In the genomic region with DNA sequence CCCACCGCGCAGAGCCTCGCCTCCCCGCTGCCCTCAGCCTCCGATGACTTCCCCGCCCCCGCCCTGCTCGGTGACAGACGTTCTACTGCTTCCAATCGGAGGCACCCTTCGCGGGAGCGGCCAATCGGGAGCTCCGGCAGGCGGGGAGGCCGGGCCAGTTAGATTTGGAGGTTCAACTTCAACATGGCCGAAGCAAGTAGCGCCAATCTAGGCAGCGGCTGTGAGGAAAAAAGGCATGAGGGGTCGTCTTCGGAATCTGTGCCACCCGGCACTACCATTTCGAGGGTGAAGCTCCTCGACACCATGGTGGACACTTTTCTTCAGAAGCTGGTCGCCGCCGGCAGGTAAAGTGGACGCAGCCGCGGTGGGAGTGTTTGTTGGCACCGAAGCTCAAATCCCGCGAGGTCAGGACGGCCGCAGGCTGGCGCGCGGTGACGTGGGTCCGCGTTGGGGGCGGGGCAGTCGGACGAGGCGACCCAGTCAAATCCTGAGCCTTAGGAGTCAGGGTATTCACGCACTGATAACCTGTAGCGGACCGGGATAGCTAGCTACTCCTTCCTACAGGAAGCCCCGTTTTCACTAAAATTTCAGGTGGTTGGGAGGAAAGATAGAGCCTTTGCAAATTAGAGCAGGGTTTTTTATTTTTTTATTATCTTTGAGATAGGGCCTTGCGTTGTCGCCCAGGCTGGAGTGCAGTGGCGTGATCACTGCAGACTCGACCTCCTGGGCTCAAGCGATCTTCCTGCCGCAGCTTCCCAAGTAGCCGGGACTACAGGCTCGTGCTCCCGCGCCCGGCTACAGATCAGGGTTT, we compare ENCODE assay signal across 1 cellular context.
TF ChIP-seq lines count a peak whose summit lies in the region.

A gene with protein sequence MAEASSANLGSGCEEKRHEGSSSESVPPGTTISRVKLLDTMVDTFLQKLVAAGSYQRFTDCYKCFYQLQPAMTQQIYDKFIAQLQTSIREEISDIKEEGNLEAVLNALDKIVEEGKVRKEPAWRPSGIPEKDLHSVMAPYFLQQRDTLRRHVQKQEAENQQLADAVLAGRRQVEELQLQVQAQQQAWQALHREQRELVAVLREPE (plus strand): TSS at position 175 of the 811 bp plus-strand sequence. CDS start 9 bp downstream, at position 184.

TF ChIP-seq in HepG2, 621 proteins besides CTCF, POLR2A, EP300 and RAD21 (continued from another document):
- TF ChIP-seq, protein P1, sequence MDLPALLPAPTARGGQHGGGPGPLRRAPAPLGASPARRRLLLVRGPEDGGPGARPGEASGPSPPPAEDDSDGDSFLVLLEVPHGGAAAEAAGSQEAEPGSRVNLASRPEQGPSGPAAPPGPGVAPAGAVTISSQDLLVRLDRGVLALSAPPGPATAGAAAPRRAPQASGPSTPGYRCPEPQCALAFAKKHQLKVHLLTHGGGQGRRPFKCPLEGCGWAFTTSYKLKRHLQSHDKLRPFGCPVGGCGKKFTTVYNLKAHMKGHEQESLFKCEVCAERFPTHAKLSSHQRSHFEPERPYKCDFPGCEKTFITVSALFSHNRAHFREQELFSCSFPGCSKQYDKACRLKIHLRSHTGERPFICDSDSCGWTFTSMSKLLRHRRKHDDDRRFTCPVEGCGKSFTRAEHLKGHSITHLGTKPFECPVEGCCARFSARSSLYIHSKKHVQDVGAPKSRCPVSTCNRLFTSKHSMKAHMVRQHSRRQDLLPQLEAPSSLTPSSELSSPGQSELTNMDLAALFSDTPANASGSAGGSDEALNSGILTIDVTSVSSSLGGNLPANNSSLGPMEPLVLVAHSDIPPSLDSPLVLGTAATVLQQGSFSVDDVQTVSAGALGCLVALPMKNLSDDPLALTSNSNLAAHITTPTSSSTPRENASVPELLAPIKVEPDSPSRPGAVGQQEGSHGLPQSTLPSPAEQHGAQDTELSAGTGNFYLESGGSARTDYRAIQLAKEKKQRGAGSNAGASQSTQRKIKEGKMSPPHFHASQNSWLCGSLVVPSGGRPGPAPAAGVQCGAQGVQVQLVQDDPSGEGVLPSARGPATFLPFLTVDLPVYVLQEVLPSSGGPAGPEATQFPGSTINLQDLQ (CRISPR knock-in tag; IDR thresholded peaks at IDR 0.05), result no peak
- TF ChIP-seq, protein P2, sequence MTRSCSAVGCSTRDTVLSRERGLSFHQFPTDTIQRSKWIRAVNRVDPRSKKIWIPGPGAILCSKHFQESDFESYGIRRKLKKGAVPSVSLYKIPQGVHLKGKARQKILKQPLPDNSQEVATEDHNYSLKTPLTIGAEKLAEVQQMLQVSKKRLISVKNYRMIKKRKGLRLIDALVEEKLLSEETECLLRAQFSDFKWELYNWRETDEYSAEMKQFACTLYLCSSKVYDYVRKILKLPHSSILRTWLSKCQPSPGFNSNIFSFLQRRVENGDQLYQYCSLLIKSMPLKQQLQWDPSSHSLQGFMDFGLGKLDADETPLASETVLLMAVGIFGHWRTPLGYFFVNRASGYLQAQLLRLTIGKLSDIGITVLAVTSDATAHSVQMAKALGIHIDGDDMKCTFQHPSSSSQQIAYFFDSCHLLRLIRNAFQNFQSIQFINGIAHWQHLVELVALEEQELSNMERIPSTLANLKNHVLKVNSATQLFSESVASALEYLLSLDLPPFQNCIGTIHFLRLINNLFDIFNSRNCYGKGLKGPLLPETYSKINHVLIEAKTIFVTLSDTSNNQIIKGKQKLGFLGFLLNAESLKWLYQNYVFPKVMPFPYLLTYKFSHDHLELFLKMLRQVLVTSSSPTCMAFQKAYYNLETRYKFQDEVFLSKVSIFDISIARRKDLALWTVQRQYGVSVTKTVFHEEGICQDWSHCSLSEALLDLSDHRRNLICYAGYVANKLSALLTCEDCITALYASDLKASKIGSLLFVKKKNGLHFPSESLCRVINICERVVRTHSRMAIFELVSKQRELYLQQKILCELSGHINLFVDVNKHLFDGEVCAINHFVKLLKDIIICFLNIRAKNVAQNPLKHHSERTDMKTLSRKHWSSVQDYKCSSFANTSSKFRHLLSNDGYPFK (CRISPR knock-in tag; IDR thresholded peaks at IDR 0.05; ENCODE audit: borderline replicate concordance), result peak; percentile 86; the same call in 1 of the 2 replicates
- TF ChIP-seq, protein P3, sequence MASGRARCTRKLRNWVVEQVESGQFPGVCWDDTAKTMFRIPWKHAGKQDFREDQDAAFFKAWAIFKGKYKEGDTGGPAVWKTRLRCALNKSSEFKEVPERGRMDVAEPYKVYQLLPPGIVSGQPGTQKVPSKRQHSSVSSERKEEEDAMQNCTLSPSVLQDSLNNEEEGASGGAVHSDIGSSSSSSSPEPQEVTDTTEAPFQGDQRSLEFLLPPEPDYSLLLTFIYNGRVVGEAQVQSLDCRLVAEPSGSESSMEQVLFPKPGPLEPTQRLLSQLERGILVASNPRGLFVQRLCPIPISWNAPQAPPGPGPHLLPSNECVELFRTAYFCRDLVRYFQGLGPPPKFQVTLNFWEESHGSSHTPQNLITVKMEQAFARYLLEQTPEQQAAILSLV (CRISPR knock-in tag; IDR thresholded peaks at IDR 0.05; ENCODE audit: borderline replicate concordance), result peak; percentile 93; the same call in 1 of the 2 replicates
- TF ChIP-seq FOXK1 (CRISPR knock-in tag; IDR thresholded peaks at IDR 0.05; ENCODE audit: borderline replicate concordance, low read depth) (no peak; the same call in 1 of the 2 replicates), U2AF1 (optimal IDR thresholded peaks at IDR 0.05; ENCODE audit: low read depth, low read length) (no peak), JARID2 (CRISPR knock-in tag; IDR thresholded peaks at IDR 0.05; ENCODE audit: insufficient replicate concordance) (peak; percentile 80), MEIS1 (CRISPR knock-in tag; IDR thresholded peaks at IDR 0.05; ENCODE audit: borderline replicate concordance) (peak; percentile 76), HNRNPK (IDR thresholded peaks at IDR 0.05; ENCODE audit: low read depth, low read length, poor library complexity, severe bottlenecking) (no peak), HMG20A (CRISPR knock-in tag; IDR thresholded peaks at IDR 0.05; ENCODE audit: borderline replicate concordance) (no peak), XRCC5 (optimal IDR thresholded peaks at IDR 0.05; ENCODE audit: low read length) (no peak), TSC22D2 (CRISPR knock-in tag; IDR thresholded peaks at IDR 0.05; ENCODE audit: borderline replicate concordance) (peak; percentile 60; the same call in 1 of the 2 replicates), ZNF614 (CRISPR knock-in tag; IDR thresholded peaks at IDR 0.05; ENCODE audit: borderline replicate concordance) (no peak; the same call in 1 of the 2 replicates), ZNF780A (CRISPR knock-in tag; IDR thresholded peaks at IDR 0.05) (no peak), ZNF460 (CRISPR knock-in tag; IDR thresholded peaks at IDR 0.05; ENCODE audit: borderline replicate concordance) (no peak), ETV6 (CRISPR knock-in tag; conservative IDR thresholded peaks at IDR 0.05) (no peak), CBX5 (CRISPR knock-in tag; IDR thresholded peaks at IDR 0.05; ENCODE audit: borderline replicate concordance) (peak; percentile 62; the same call in 1 of the 2 replicates), ATM (IDR thresholded peaks at IDR 0.05; ENCODE audit: borderline replicate concordance) (no peak), ZBTB8A (CRISPR knock-in tag; IDR thresholded peaks at IDR 0.05; ENCODE audit: borderline replicate concordance, low read depth) (peak; percentile 61; the same call in 1 of the 2 replicates), YEATS2 (CRISPR knock-in tag; IDR thresholded peaks at IDR 0.05; ENCODE audit: borderline replicate concordance) (peak; percentile 91), ZNF251 (CRISPR knock-in tag; IDR thresholded peaks at IDR 0.05) (no peak), JUN (CRISPR knock-in tag; IDR thresholded peaks at IDR 0.05) (peak; percentile 74; the same call in 1 of the 2 replicates), ZNF317 (CRISPR knock-in tag; IDR thresholded peaks at IDR 0.05) (no peak), SMARCE1 (IDR thresholded peaks at IDR 0.05; ENCODE audit: borderline replicate concordance) (no peak), HES4 (CRISPR knock-in tag; IDR thresholded peaks at IDR 0.05; ENCODE audit: borderline replicate concordance) (no peak), NRL (CRISPR knock-in tag; IDR thresholded peaks at IDR 0.05; ENCODE audit: borderline replicate concordance) (no peak), ZKSCAN1 (IDR thresholded peaks at IDR 0.05; ENCODE audit: low read length) (no peak), WIZ (CRISPR knock-in tag; IDR thresholded peaks at IDR 0.05) (no peak), MBNL3 (CRISPR knock-in tag; conservative IDR thresholded peaks at IDR 0.05) (no peak), ZNF441 (CRISPR knock-in tag; IDR thresholded peaks at IDR 0.05; ENCODE audit: borderline replicate concordance) (peak; percentile 95), NFE2L2 (IDR thresholded peaks at IDR 0.05; ENCODE audit: low read length) (no peak; the same call in 1 of the 2 replicates), ZNF264 (CRISPR knock-in tag; IDR thresholded peaks at IDR 0.05) (peak; percentile 52; the same call in 1 of the 2 replicates), ZNF615 (CRISPR knock-in tag; IDR thresholded peaks at IDR 0.05; ENCODE audit: borderline replicate concordance) (no peak), ATRX (CRISPR knock-in tag; IDR thresholded peaks at IDR 0.05; ENCODE audit: borderline replicate concordance) (no peak), SRSF4 (IDR thresholded peaks at IDR 0.05; ENCODE audit: low read depth, low read length, poor library complexity, severe bottlenecking) (no peak)
- TF ChIP-seq, protein P4, sequence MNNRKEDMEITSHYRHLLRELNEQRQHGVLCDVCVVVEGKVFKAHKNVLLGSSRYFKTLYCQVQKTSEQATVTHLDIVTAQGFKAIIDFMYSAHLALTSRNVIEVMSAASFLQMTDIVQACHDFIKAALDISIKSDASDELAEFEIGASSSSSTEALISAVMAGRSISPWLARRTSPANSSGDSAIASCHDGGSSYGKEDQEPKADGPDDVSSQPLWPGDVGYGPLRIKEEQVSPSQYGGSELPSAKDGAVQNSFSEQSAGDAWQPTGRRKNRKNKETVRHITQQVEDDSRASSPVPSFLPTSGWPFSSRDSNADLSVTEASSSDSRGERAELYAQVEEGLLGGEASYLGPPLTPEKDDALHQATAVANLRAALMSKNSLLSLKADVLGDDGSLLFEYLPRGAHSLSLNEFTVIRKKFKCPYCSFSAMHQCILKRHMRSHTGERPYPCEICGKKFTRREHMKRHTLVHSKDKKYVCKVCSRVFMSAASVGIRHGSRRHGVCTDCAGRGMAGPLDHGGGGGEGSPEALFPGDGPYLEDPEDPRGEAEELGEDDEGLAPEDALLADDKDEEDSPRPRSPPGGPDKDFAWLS (CRISPR knock-in tag; IDR thresholded peaks at IDR 0.05; ENCODE audit: borderline replicate concordance), result no peak
- TF ChIP-seq, protein P5, sequence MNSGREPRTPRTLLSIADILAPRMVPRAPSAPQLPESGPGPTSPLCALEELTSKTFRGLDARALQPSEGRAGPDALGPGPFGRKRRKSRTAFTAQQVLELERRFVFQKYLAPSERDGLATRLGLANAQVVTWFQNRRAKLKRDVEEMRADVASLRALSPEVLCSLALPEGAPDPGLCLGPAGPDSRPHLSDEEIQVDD (CRISPR knock-in tag; IDR thresholded peaks at IDR 0.05; ENCODE audit: borderline replicate concordance), result no peak
- TF ChIP-seq, protein P6, sequence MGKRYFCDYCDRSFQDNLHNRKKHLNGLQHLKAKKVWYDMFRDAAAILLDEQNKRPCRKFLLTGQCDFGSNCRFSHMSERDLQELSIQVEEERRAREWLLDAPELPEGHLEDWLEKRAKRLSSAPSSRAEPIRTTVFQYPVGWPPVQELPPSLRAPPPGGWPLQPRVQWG (CRISPR knock-in tag; IDR thresholded peaks at IDR 0.05; ENCODE audit: borderline replicate concordance, low read depth), result no peak
- TF ChIP-seq, protein P7, sequence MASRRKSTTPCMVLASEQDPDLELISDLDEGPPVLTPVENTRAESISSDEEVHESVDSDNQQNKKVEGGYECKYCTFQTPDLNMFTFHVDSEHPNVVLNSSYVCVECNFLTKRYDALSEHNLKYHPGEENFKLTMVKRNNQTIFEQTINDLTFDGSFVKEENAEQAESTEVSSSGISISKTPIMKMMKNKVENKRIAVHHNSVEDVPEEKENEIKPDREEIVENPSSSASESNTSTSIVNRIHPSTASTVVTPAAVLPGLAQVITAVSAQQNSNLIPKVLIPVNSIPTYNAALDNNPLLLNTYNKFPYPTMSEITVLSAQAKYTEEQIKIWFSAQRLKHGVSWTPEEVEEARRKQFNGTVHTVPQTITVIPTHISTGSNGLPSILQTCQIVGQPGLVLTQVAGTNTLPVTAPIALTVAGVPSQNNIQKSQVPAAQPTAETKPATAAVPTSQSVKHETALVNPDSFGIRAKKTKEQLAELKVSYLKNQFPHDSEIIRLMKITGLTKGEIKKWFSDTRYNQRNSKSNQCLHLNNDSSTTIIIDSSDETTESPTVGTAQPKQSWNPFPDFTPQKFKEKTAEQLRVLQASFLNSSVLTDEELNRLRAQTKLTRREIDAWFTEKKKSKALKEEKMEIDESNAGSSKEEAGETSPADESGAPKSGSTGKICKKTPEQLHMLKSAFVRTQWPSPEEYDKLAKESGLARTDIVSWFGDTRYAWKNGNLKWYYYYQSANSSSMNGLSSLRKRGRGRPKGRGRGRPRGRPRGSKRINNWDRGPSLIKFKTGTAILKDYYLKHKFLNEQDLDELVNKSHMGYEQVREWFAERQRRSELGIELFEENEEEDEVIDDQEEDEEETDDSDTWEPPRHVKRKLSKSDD (CRISPR knock-in tag; IDR thresholded peaks at IDR 0.05; ENCODE audit: low read depth), result peak; percentile 97
- TF ChIP-seq, protein P8, sequence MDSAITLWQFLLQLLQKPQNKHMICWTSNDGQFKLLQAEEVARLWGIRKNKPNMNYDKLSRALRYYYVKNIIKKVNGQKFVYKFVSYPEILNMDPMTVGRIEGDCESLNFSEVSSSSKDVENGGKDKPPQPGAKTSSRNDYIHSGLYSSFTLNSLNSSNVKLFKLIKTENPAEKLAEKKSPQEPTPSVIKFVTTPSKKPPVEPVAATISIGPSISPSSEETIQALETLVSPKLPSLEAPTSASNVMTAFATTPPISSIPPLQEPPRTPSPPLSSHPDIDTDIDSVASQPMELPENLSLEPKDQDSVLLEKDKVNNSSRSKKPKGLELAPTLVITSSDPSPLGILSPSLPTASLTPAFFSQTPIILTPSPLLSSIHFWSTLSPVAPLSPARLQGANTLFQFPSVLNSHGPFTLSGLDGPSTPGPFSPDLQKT (CRISPR knock-in tag; IDR thresholded peaks at IDR 0.05; ENCODE audit: borderline replicate concordance), result no peak
TF ChIP-seq in HepG2: peak in this region for 264.
